1 cellular context compared by ENCODE assay signal in the genomic region with DNA sequence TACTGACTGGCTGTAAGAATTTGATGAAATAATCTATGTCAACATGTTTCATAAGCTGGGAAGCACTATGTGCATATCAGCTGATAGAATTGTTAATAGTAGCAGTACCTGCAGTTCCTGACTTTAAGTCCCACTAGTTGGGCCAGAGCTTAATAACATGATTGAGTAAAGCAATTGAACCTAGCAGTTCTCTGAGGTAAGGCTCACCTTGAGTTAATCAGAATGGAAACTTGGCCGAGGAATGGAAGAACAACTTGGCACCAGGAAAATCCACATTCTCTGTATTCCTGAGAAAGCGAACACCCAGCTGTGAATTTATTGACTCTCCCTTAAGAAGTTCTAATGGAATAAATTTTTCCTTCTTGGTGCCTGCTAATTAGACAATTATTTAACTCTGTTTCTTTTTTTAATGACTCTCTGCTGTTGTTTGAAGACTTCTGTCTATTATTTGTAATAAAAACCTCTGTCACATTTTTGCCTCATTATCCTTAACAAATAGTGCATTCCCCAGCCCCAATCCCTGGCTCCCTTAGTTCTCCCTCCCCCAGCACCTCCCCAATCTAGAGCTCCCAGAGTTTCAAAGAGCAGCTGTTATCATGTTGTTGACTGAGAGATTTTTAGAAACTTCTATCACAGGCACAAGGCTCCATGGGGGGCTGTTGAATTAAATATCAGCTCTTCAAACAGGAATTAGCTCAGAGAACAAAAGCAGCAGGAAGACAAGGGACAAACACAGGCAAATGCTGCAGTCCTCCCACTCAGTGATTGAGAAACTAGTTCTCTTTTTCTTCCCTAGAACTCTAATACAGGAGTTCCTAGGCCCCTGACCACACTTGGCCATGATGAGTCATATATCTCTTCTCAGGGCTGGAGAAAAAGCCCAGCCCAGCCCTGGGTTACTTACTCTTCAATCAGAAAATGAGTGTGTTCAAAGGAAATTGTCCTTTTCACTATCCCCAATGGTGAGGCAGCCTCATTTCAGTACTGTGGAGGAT.
TF ChIP-seq lines count a peak whose summit lies in the region.

No MANE protein-coding gene starts in this region.

TF ChIP-seq in SK-N-SH, 30 proteins besides CTCF, POLR2A, EP300 and RAD21 (continued from another document):
- TF ChIP-seq, protein P1, sequence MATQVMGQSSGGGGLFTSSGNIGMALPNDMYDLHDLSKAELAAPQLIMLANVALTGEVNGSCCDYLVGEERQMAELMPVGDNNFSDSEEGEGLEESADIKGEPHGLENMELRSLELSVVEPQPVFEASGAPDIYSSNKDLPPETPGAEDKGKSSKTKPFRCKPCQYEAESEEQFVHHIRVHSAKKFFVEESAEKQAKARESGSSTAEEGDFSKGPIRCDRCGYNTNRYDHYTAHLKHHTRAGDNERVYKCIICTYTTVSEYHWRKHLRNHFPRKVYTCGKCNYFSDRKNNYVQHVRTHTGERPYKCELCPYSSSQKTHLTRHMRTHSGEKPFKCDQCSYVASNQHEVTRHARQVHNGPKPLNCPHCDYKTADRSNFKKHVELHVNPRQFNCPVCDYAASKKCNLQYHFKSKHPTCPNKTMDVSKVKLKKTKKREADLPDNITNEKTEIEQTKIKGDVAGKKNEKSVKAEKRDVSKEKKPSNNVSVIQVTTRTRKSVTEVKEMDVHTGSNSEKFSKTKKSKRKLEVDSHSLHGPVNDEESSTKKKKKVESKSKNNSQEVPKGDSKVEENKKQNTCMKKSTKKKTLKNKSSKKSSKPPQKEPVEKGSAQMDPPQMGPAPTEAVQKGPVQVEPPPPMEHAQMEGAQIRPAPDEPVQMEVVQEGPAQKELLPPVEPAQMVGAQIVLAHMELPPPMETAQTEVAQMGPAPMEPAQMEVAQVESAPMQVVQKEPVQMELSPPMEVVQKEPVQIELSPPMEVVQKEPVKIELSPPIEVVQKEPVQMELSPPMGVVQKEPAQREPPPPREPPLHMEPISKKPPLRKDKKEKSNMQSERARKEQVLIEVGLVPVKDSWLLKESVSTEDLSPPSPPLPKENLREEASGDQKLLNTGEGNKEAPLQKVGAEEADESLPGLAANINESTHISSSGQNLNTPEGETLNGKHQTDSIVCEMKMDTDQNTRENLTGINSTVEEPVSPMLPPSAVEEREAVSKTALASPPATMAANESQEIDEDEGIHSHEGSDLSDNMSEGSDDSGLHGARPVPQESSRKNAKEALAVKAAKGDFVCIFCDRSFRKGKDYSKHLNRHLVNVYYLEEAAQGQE (IDR thresholded peaks at IDR 0.05; ENCODE audit: low read depth, low read length), result no peak
- TF ChIP-seq FOXM1 (IDR thresholded peaks at IDR 0.05; ENCODE audit: low read depth), result no peak
- TF ChIP-seq POLR2AphosphoS5 (IDR thresholded peaks at IDR 0.05; ENCODE audit: low read depth, low read length), result no peak
